ENCODE assay signal across 8 cellular contexts in the genomic region with DNA sequence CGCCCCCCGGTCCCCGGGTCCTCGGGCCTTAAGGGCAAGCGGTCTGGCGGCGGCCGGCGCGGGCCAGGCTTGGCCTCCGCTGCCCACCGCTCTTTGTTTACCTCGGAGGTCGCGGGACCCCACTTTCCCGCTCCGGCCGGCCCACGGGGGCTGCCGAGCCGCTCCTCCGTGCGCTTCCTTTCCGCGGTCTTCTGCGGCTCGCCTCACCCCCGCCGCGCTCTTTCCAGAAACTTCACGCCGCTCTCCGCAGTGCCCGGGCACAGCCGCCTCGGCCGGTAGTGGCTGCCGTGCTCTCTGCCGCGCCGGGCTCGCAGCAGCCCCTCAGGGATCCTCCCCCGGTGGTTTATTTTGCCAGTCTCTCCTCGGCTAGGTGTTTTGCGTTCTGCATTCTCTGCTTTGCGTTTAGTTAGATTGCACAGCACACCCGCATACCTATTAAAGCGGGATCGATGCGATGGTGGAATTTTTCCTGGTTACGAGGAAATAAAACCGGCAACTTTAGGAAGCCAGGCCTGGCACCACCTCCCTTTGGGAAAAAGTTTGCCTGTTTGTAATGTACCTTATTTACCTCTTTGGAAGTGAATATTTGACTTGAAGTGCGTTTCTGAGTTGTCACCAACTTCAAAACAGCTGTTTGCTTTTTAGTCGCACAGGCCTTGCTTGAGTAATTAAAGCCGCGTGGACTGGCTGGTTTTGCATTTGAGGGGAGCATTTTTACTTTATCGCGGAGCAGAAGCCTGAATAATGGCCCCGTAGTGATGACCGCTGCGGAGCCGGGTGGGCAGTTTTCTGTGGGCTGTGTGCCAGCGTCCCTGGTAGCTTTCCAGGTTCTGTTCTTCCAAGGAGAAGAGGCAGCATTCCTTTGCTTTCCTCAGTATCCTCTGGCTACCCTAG. TPM values are rescaled to one million over a fixed set of nuclear protein-coding genes. Genes with fewer than 3 reads are reported as not detected.
DNase-seq lines count a peak whose midpoint lies in the region; ATAC-seq lines count a peak whose summit lies in the region.

No MANE protein-coding gene starts in this region.

- no peaks in the 10 kb centered on the region for H3K27me3 Mint-ChIP-seq in activated CD4-positive, alpha-beta T cell treated with anti-CD3 and anti-CD28 coated beads for 36 hours

- H3K27ac Mint-ChIP-seq in activated CD4-positive, alpha-beta T cell treated with anti-CD3 and anti-CD28 coated beads for 36 hours, result peak overlapping the region; percentile 96

- H3K4me3 Mint-ChIP-seq in activated CD4-positive, alpha-beta T cell treated with anti-CD3 and anti-CD28 coated beads for 36 hours, result peak overlapping the region; percentile 90

- DNase-seq in GM03348 (ENCODE audit: low spot score), result peak; percentile 66
- DNase-seq in HAP-1 (ENCODE audit: low spot score in 2 of 2), result peak; percentile 43 to 64
- DNase-seq in M059J (ENCODE audit: low read depth), result peak; percentile 48
- DNase-seq in activated CD4-positive, alpha-beta T cell treated with anti-CD3 and anti-CD28 coated beads for 36 hours, result peak; percentile 71
- peak; percentile 72 for DNase-seq in left kidney (ENCODE audit: low read depth, low spot score)
- DNase-seq in stimulated activated CD4-positive, alpha-beta T cell treated with anti-CD3 and anti-CD28 coated beads, Interleukin-4, amount 100 ng/mL, for 1 hour, result peak; percentile 56
- DNase-seq in NCI-H774 (lab: John Stamatoyannopoulos, UW), result no peak

- ATAC-seq in activated CD4-positive, alpha-beta T cell treated with anti-CD3 and anti-CD28 coated beads for 36 hours, result peak; percentile 52

- H3K27me3 ChIP-seq in HAP-1 (ENCODE audit: low read depth), result no peaks in the 10 kb centered on the region

- in situ Hi-C loops in HAP-1 (cut with MboI; ENCODE audit: low sequenced_read_pairs), result loop anchor here (10.0 kb wide), 1 partner anchor 247 kb away; a partner anchor contains a TSS

- peak overlapping the region; percentile 90 for H3K27ac ChIP-seq in cingulate gyrus (ENCODE audit: low read depth, low read length)

- H3K4me1 Mint-ChIP-seq in activated CD4-positive, alpha-beta T cell treated with anti-CD3 and anti-CD28 coated beads for 36 hours, result peaks cover 42% of the 10 kb centered on the region

- no peaks in the 10 kb centered on the region for H3K9me3 ChIP-seq in HAP-1

- intact Hi-C loops in activated CD4-positive, alpha-beta T cell treated with anti-CD3 and anti-CD28 coated beads for 36 hours (cut with DNase I, micrococcal nuclease), result loop anchor here (1.0 to 5.0 kb wide), 14 partner anchors 26 to 737 kb away; a partner anchor contains a TSS

- CTCF ChIA-PET in activated CD4-positive, alpha-beta T cell treated with anti-CD3 and anti-CD28 coated beads for 36 hours (lab: Charles Lee), result no interaction called here

- H3K4me1 ChIP-seq in HAP-1, result peaks cover 10% of the 10 kb centered on the region

- POLR2A ChIA-PET in activated CD4-positive, alpha-beta T cell treated with anti-CD3 and anti-CD28 coated beads for 36 hours (lab: Charles Lee), result interaction anchor here (0.6 kb wide), 1 partner anchor 29 kb away, joined by 4 read pairs; no protein-coding TSS in a partner anchor

- H3K9me3 Mint-ChIP-seq in activated CD4-positive, alpha-beta T cell treated with anti-CD3 and anti-CD28 coated beads for 36 hours (ENCODE audit: low read depth), result no peaks in the 10 kb centered on the region

- H3K36me3 Mint-ChIP-seq in activated CD4-positive, alpha-beta T cell treated with anti-CD3 and anti-CD28 coated beads for 36 hours (ENCODE audit: low read depth), result peaks cover 8% of the 10 kb centered on the region

- no peaks in the 10 kb centered on the region; the same call in 1 of the 2 replicates for H3K36me3 ChIP-seq in HAP-1 (replicated peaks)

- H3K4me3 ChIP-seq in HAP-1, result peak overlapping the region; percentile 94

RNA-seq across cellular contexts. Expression of a gene that starts 0.8 kb away (rescaled TPM):
- total RNA-seq in M059J (2014; rRNA removed; shearing (Covaris generic)), result 4.7 and 7.5 TPM in 2 replicates
- 10 to 100 TPM; 24.0 to 29.8 TPM for total RNA-seq in activated CD4-positive, alpha-beta T cell treated with anti-CD3 and anti-CD28 coated beads for 36 hours

RNA-seq across cellular contexts. Expression of a gene that starts 48.5 kb away (rescaled TPM):
- 9.6 and 12.2 TPM in 2 replicates for total RNA-seq in M059J (2014; rRNA removed; shearing (Covaris generic))
- 10 to 100 TPM; 19.7 to 22.1 TPM for total RNA-seq in activated CD4-positive, alpha-beta T cell treated with anti-CD3 and anti-CD28 coated beads for 36 hours
